14 cellular contexts compared by ENCODE assay signal in genomic region chr1:215523128-215523861, GRCh38. TPM values are rescaled to one million over a fixed set of nuclear protein-coding genes. Genes with fewer than 3 reads are reported as not detected.
DNase-seq lines count a peak whose midpoint lies in the region; ATAC-seq and TF ChIP-seq lines count a peak whose summit lies in the region.
"Had no signal": no experiment of that assay in that cellular context is flagged by ENCODE, and none has a peak within 500 bp of the region (broad histone marks: within the 10 kb centered on the region; RNA-seq: fewer than 3 reads in every experiment).

No MANE protein-coding gene starts in this region.

- H3K4me1 ChIP-seq in left ventricle myocardium inferior (no peaks in the 10 kb centered on the region), RWPE2 (ENCODE audit: insufficient read depth, poor library complexity, severe bottlenecking) (no peaks in the 10 kb centered on the region)
- H3K4me1 ChIP-seq: sigmoid colon had no signal

- H3K9me3 ChIP-seq in left ventricle myocardium inferior (replicated peaks) (no peaks in the 10 kb centered on the region), RWPE2 (ENCODE audit: severe bottlenecking) (no peaks in the 10 kb centered on the region), MG63 (no peaks in the 10 kb centered on the region)
- H3K9me3 ChIP-seq: sigmoid colon had no signal

- H3K4me3 ChIP-seq in left ventricle myocardium inferior (no peak overlapping the region), RWPE2 (ENCODE audit: severe bottlenecking) (no peak overlapping the region), MG63 (no peak overlapping the region)
- H3K4me3 ChIP-seq: sigmoid colon had no signal

- no peak for ATAC-seq in Right ventricle myocardium superior (ENCODE audit: poor library complexity)
- no peak for ATAC-seq in RWPE2 (ENCODE audit: low read depth)
- no peak for ATAC-seq in left colon
- ATAC-seq: activated CD4-positive, CD25-positive, alpha-beta regulatory T cell treated with anti-CD3 and anti-CD28 coated beads, Interleukin-2, amount 50 U/mL, for 24 hours; CD8-positive, alpha-beta T cell; left cardiac atrium had no signal

- H3K36me3 ChIP-seq in left ventricle myocardium inferior = no peaks in the 10 kb centered on the region
- no peaks in the 10 kb centered on the region for H3K36me3 ChIP-seq in RWPE2 (ENCODE audit: low read depth)
- H3K36me3 ChIP-seq in MG63 = no peaks in the 10 kb centered on the region
- H3K36me3 ChIP-seq: sigmoid colon had no signal

- no peak for DNase-seq in left ventricle myocardium inferior
- no peak for DNase-seq in Right ventricle myocardium superior
- no peak for DNase-seq in RWPE2 (ENCODE audit: low spot score)
- DNase-seq in foreskin melanocyte = peak; percentile 24
- no peak for DNase-seq in left colon
- DNase-seq in MG63 = no peak
- DNase-seq in C1 segment of cervical spinal cord (lab: John Stamatoyannopoulos, UW) = no peak
- no peak for DNase-seq in amygdala (lab: John Stamatoyannopoulos, UW)
- DNase-seq: activated naive CD4-positive, alpha-beta T cell treated with anti-CD3 and anti-CD28 coated beads for 36 hours; CD8-positive, alpha-beta T cell; left cardiac atrium; sigmoid colon; stimulated activated CD8-positive, alpha-beta memory T cell treated with anti-CD3 and anti-CD28 coated beads, Interleukin-4, amount 100 ng/mL, for 48 hours had no signal

- intact Hi-C loops in left ventricle myocardium inferior (cut with micrococcal nuclease) (loop anchor here (10.0 kb wide), 1 partner anchor 858 kb away; no protein-coding TSS in a partner anchor), Right ventricle myocardium superior (cut with DNase I) (loop anchor here (10.0 kb wide), 1 partner anchor 868 kb away; no protein-coding TSS in a partner anchor), left colon (cut with DNase I, micrococcal nuclease) (no loop called here)

- no peak overlapping the region for H3K27ac ChIP-seq in left ventricle myocardium inferior (replicated peaks)
- no peak overlapping the region for H3K27ac ChIP-seq in RWPE2 (ENCODE audit: poor library complexity, severe bottlenecking)
- H3K27ac ChIP-seq: sigmoid colon had no signal

- H3K27me3 ChIP-seq in left ventricle myocardium inferior (ENCODE audit: low read depth) = no peaks in the 10 kb centered on the region
- H3K27me3 ChIP-seq in RWPE2 (ENCODE audit: insufficient read depth, poor library complexity, severe bottlenecking) = no peaks in the 10 kb centered on the region
- no peaks in the 10 kb centered on the region for H3K27me3 ChIP-seq in MG63
- H3K27me3 ChIP-seq: sigmoid colon had no signal

- TF ChIP-seq CTCF in left ventricle myocardium inferior (IDR thresholded peaks at IDR 0.05; ENCODE audit: borderline replicate concordance) (peak; percentile 22), RWPE2 (IDR thresholded peaks at IDR 0.05; ENCODE audit: poor library complexity, severe bottlenecking) (peak; percentile 42)

RNA-seq across cellular contexts. Expression of gene KCTD3, which starts 43.8 kb away (rescaled TPM):
- 11.2 TPM for total RNA-seq in left ventricle myocardium inferior
- total RNA-seq in Right ventricle myocardium superior = 12.4 TPM
- 10 to 100 TPM; 44.8 to 46.4 TPM for total RNA-seq in left colon
- 42.0 and 43.6 TPM in 2 replicates for total RNA-seq in MG63 (2014; rRNA removed; shearing (Covaris generic); ENCODE audit: low replicate concordance)

Comparison
In these comparisons a context has a peak if more than half of its experiments do, and no peak if none do; other contexts are left out.
1. intact Hi-C loops: an anchor here in left ventricle myocardium inferior (10.0 kb wide) and Right ventricle myocardium superior (10.0 kb wide); none called in left colon.